8 cellular contexts compared by ENCODE assay signal in the genomic region with DNA sequence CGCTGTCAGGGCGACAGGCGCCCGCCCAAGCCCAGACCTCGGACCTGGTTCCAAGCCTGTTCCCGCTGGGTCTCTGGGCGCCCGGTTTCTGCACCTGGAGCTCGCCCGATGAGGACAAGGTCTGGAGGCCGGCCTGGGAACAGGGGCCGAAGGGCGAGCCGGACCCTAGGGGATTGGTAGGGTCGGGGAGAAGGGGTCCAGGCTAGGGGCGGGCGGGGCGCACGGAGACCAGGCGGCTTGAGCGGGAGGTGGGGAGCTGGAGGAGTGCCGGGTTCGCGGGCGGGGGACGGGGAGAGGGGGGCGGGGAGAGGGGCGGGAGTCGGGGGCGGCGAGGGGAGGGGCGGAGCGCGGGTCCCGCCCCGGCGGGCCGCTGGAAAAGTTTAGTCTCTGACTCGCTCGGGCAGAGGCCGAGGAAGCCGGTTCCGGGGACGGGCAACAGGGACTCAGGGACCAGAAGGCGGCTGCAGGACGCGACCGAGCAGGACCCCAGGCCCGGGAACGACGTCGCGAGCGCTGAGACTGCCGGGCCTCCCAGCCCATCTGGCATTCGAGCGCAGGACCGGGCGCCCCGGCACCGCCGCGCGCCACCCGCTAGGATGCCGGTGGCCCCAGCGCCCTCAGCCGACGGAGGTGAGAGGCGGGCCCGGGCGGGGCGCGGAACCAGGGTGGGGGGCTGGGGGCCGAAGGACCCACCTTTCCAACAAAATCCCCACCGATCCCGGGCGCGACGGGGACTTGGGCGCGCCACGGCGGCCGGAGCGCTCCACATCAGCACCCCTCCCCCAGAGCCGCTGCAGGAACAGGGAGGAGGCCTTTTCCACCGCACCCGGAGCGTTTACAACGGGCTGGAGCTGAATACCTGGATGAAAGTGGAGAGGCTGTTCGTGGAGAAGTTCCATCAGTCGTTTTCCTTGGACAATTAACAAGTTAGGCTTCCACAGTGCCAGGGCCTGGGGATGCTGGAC. TPM values are rescaled to one million over a fixed set of nuclear protein-coding genes. Genes with fewer than 3 reads are reported as not detected.
DNase-seq lines count a peak whose midpoint lies in the region; ATAC-seq, FAIRE-seq and TF ChIP-seq lines count a peak whose summit lies in the region.

A gene (plus strand): TSS at position 403 of the 965 bp plus-strand sequence. CDS start 9,733 bp downstream, outside the sequence.

- peak within 1 kb of the TSS; percentile 52 to 81 (median 63) for H3K4me3 ChIP-seq in pancreas

- no peak for FAIRE-seq in pancreas (lab: Jason Lieb, UNC)

- intact Hi-C loops in activated CD4-positive, alpha-beta T cell treated with anti-CD3 and anti-CD28 coated beads for 36 hours (cut with DNase I, micrococcal nuclease): loop anchor here in 1 of 2 experiments (10.0 kb wide), 1 partner anchor 1017 kb away; a partner anchor contains a TSS
- intact Hi-C loops in Right ventricle myocardium superior (cut with DNase I): loop anchor here (5.0 kb wide), 2 partner anchors 44 to 209 kb away; no protein-coding TSS in a partner anchor
- intact Hi-C loops in pancreas (cut with DNase I): loop anchor here in 1 of 3 donors (10.0 kb wide), 1 partner anchor 267 kb away; no protein-coding TSS in a partner anchor

- H3K4me3 Mint-ChIP-seq in activated CD4-positive, alpha-beta T cell treated with anti-CD3 and anti-CD28 coated beads for 36 hours: peak within 1 kb of the TSS; percentile 66
- peak within 1 kb of the TSS; percentile 54 to 72 for H3K4me3 Mint-ChIP-seq in activated T-cell treated with anti-CD3 and anti-CD28 coated beads, Interleukin-2, amount 50 U/mL, for 72 hours

- H3K9me3 ChIP-seq in pancreas: no peaks in the 10 kb centered on the region

- WGBS in pancreas, 2 donors: 1% methylated on average over 51 to 89 of the region's 93 CpGs

- H3K36me3 Mint-ChIP-seq in activated CD4-positive, alpha-beta T cell treated with anti-CD3 and anti-CD28 coated beads for 36 hours (ENCODE audit: low read depth): no peaks in the 10 kb centered on the region
- H3K36me3 Mint-ChIP-seq in activated T-cell treated with anti-CD3 and anti-CD28 coated beads, Interleukin-2, amount 50 U/mL, for 72 hours (ENCODE audit: insufficient read depth in 2 of 2): no peaks in the 10 kb centered on the region

- H3K27me3 ChIP-seq in pancreas: no peaks in the 10 kb centered on the region

- peak; percentile 27 for ATAC-seq in activated CD4-positive, alpha-beta T cell treated with anti-CD3 and anti-CD28 coated beads for 36 hours
- peak; percentile 33 to 44 for ATAC-seq in activated T-cell treated with anti-CD3 and anti-CD28 coated beads, Interleukin-2, amount 50 U/mL, for 72 hours (replicated peaks in 1 of 2)
- ATAC-seq in Right ventricle myocardium superior (ENCODE audit: poor library complexity) (peak; percentile 90), pancreas (peak; percentile 88 to 93 (median 90)), HG02610 (IDR thresholded peaks at IDR 0.05; ENCODE audit: unreplicated experiment) (no peak)

- TF ChIP-seq CTCF in pancreas (IDR thresholded peaks at IDR 0.05): no peak

- no peaks in the 10 kb centered on the region for H3K9me3 Mint-ChIP-seq in activated CD4-positive, alpha-beta T cell treated with anti-CD3 and anti-CD28 coated beads for 36 hours (ENCODE audit: low read depth)
- no peaks in the 10 kb centered on the region for H3K9me3 Mint-ChIP-seq in activated T-cell treated with anti-CD3 and anti-CD28 coated beads, Interleukin-2, amount 50 U/mL, for 72 hours

- H3K27me3 Mint-ChIP-seq in activated CD4-positive, alpha-beta T cell treated with anti-CD3 and anti-CD28 coated beads for 36 hours: peaks cover 42% of the 10 kb centered on the region
- H3K27me3 Mint-ChIP-seq in activated T-cell treated with anti-CD3 and anti-CD28 coated beads, Interleukin-2, amount 50 U/mL, for 72 hours (ENCODE audit: low read depth): peaks cover 46% of the 10 kb centered on the region

- no peaks in the 10 kb centered on the region for H3K36me3 ChIP-seq in pancreas

- no peak within 1 kb of the TSS for H3K27ac Mint-ChIP-seq in activated CD4-positive, alpha-beta T cell treated with anti-CD3 and anti-CD28 coated beads for 36 hours
- no peak within 1 kb of the TSS for H3K27ac Mint-ChIP-seq in activated T-cell treated with anti-CD3 and anti-CD28 coated beads, Interleukin-2, amount 50 U/mL, for 72 hours

- POLR2A ChIA-PET in activated CD4-positive, alpha-beta T cell treated with anti-CD3 and anti-CD28 coated beads for 36 hours (lab: Charles Lee): no interaction called here

- DNase-seq in activated CD4-positive, alpha-beta T cell treated with anti-CD3 and anti-CD28 coated beads for 36 hours: peak; percentile 69
- DNase-seq in activated CD4-positive, alpha-beta T cell treated with anti-CD3 and anti-CD28 coated beads for 1 hour: no peak
- peak; percentile 35 to 45 for DNase-seq in activated T-cell treated with anti-CD3 and anti-CD28 coated beads, Interleukin-2, amount 50 U/mL, for 72 hours
- peak; percentile 83 for DNase-seq in Right ventricle myocardium superior
- peak; percentile 52 to 86 (median 72) for DNase-seq in pancreas
- no peak for DNase-seq in NCI-H2196 treated with DMSO at 0.1 percent for 48 hours (lab: John Stamatoyannopoulos, UW; ENCODE audit: unreplicated experiment)
- no peak for DNase-seq in NCI-H510A (lab: John Stamatoyannopoulos, UW)

- H3K4me1 Mint-ChIP-seq in activated CD4-positive, alpha-beta T cell treated with anti-CD3 and anti-CD28 coated beads for 36 hours: peaks cover 31% of the 10 kb centered on the region
- H3K4me1 Mint-ChIP-seq in activated T-cell treated with anti-CD3 and anti-CD28 coated beads, Interleukin-2, amount 50 U/mL, for 72 hours (ENCODE audit: low read depth): peaks cover 32% of the 10 kb centered on the region

- H3K27ac ChIP-seq in pancreas: peak within 1 kb of the TSS in 2 of 4 donors; percentile 22 to 34

- CTCF ChIA-PET in activated CD4-positive, alpha-beta T cell treated with anti-CD3 and anti-CD28 coated beads for 36 hours (lab: Charles Lee): interaction anchor here (0.9 kb wide), 1 partner anchor 17 kb away, joined by 4 read pairs; no protein-coding TSS in a partner anchor

- H3K4me1 ChIP-seq in pancreas: peaks cover 0 to 16% (median 0%) of the 10 kb centered on the region in 3 donors

RNA-seq across cellular contexts. Expression of the gene that starts here (rescaled TPM):
- 1 to 10 TPM in 1 of 2 experiments, under 1 TPM in 1; 0.56 to 1.2 TPM for total RNA-seq in activated CD4-positive, alpha-beta T cell treated with anti-CD3 and anti-CD28 coated beads for 36 hours
- under 1 TPM; 0.48 to 0.76 TPM for total RNA-seq in activated T-cell treated with anti-CD3 and anti-CD28 coated beads, Interleukin-2, amount 50 U/mL, for 72 hours
- total RNA-seq in Right ventricle myocardium superior: 28.2 TPM
- 1 to 10 TPM; 1.4 to 4.1 (median 2.8) TPM for total RNA-seq in pancreas
- polyA plus RNA-seq in pancreas: 1 to 10 TPM; 1.8 to 1.9 TPM

Comparison
In these comparisons a context has a peak if more than half of its experiments do, and no peak if none do; other contexts are left out.
1. DNase-seq: peak in activated CD4-positive, alpha-beta T cell treated with anti-CD3 and anti-CD28 coated beads for 36 hours (single experiment), Right ventricle myocardium superior (single experiment) and pancreas (6 of 6); none in activated CD4-positive, alpha-beta T cell treated with anti-CD3 and anti-CD28 coated beads for 1 hour (single experiment), NCI-H2196 treated with DMSO at 0.1 percent for 48 hours (single experiment) and NCI-H510A (single experiment).
2. Peak in DNase-seq and ATAC-seq in activated T-cell treated with anti-CD3 and anti-CD28 coated beads, Interleukin-2, amount 50 U/mL, for 72 hours; RNA of the gene not detected or under 1 TPM.